In genomic region chr9:127102176-127102575, GRCh38 we compare ENCODE assay signal across 23 cellular contexts.
"Had no signal": no experiment of that assay in that cellular context is flagged by ENCODE, and none has a peak within 500 bp of the region (broad histone marks: within the 10 kb centered on the region; RNA-seq: fewer than 3 reads in every experiment).

No MANE protein-coding gene starts in this region.

- ATAC-seq: foreskin keratinocyte, left cardiac atrium, left ventricle myocardium superior, pancreas, right cardiac atrium had no signal

- H3K9me3 Mint-ChIP-seq: endodermal cell, nephron had no signal

- H3K4me3 Mint-ChIP-seq: endodermal cell, nephron had no signal

- H3K4me3 ChIP-seq: colonic mucosa, hepatocyte, lung, pancreas, stomach, tibial artery had no signal

- H3K27me3 ChIP-seq: colonic mucosa, foreskin keratinocyte, hepatocyte, pancreas, stomach, tibial artery had no signal

- H3K27ac Mint-ChIP-seq: endodermal cell, progenitor cell of endocrine pancreas had no signal

- H2AFZ ChIP-seq: hepatocyte had no signal

- H3K79me2 ChIP-seq: hepatocyte had no signal

- H3K27ac ChIP-seq: colonic mucosa, foreskin keratinocyte, hepatocyte, pancreas, tibial artery had no signal

- H3K27me3 Mint-ChIP-seq: progenitor cell of endocrine pancreas had no signal

- H3K4me2 ChIP-seq: hepatocyte had no signal

- H3K4me1 ChIP-seq: colonic mucosa, foreskin keratinocyte, pancreas had no signal

- FAIRE-seq: endothelial cell of umbilical vein, kidney, pancreas, small intestine had no signal

- H3K9me3 ChIP-seq: colonic mucosa, pancreas, stomach, tibial artery had no signal

- H3K36me3 ChIP-seq: colonic mucosa, pancreas had no signal

- H3K4me1 Mint-ChIP-seq: endodermal cell had no signal

- DNase-seq: colonic mucosa; dermis blood vessel endothelial cell; endodermal cell; erythroblast; foreskin keratinocyte; kidney; left cardiac atrium; left ventricle myocardium superior; mesenchymal stem cell; midbrain; occipital lobe; pancreas; right cardiac atrium; small intestine; stimulated activated CD4-positive, alpha-beta T cell treated with anti-CD3 and anti-CD28 coated beads, Interleukin-12 subunit alpha, Interleukin-12 subunit beta, amount 100 ng/mL, for 4 hours; stimulated activated naive CD4-positive, alpha-beta T cell; stomach; tibial artery had no signal
